Comparison of ENCODE assay signal across 18 cellular contexts in genomic region chr14:104121142-104121541, GRCh38. TPM values are rescaled to one million over a fixed set of nuclear protein-coding genes. Genes with fewer than 3 reads are reported as not detected.
DNase-seq lines count a peak whose midpoint lies in the region; ATAC-seq and TF ChIP-seq lines count a peak whose summit lies in the region.
"Had no signal": no experiment of that assay in that cellular context is flagged by ENCODE, and none has a peak within 500 bp of the region (broad histone marks: within the 10 kb centered on the region; RNA-seq: fewer than 3 reads in every experiment).

No MANE protein-coding gene starts in this region.

- in situ Hi-C loops in gastrocnemius medialis (cut with MboI; ENCODE audit: low sequenced_read_pairs in 4 of 4), result no loop called here

- H3K9me3 ChIP-seq in right atrium auricular region, result peaks cover 3 to 25% of the 10 kb centered on the region in 2 donors
- peaks cover 16% of the 10 kb centered on the region for H3K9me3 ChIP-seq in RWPE2 (ENCODE audit: severe bottlenecking)
- H3K9me3 ChIP-seq in upper lobe of right lung, result peaks cover 8% of the 10 kb centered on the region
- H3K9me3 ChIP-seq in gastrocnemius medialis, result peaks cover 0 to 21% (median 0%) of the 10 kb centered on the region in 3 donors

- no peak for TF ChIP-seq POLR2A in gastrocnemius medialis (IDR thresholded peaks at IDR 0.05)

- H3K27me3 ChIP-seq in right atrium auricular region, result no peaks in the 10 kb centered on the region
- H3K27me3 ChIP-seq in RWPE2 (ENCODE audit: insufficient read depth, poor library complexity, severe bottlenecking), result peaks cover 10% of the 10 kb centered on the region
- H3K27me3 ChIP-seq in upper lobe of right lung, result peaks cover 37% of the 10 kb centered on the region
- peaks cover 36 to 74% (median 39%) of the 10 kb centered on the region in 3 donors for H3K27me3 ChIP-seq in gastrocnemius medialis

- DNase-seq in Right ventricle myocardium inferior (ENCODE audit: missing footprints) (peak; percentile 55), right atrium auricular region (ENCODE audit: low spot score) (no peak), RWPE2 (ENCODE audit: low spot score) (peak; percentile 29), epithelial cell of prostate (ENCODE audit: low read depth, low spot score) (no peak), upper lobe of right lung (peak; percentile 23), gastrocnemius medialis (no peak), germinal center (ENCODE audit: low spot score) (no peak)
- DNase-seq: 8988T; CD4-positive, alpha-beta memory T cell; DMS79 treated with DMSO at 0.1 percent for 48 hours; GF-D8; GOT3; HFFc6 had no signal

- peaks cover 0 to 18% of the 10 kb centered on the region in 2 donors for H3K4me1 ChIP-seq in right atrium auricular region
- peaks cover under 1% of the 10 kb centered on the region for H3K4me1 ChIP-seq in RWPE2 (ENCODE audit: insufficient read depth, poor library complexity, severe bottlenecking)
- H3K4me1 ChIP-seq in upper lobe of right lung, result no peaks in the 10 kb centered on the region
- H3K4me1 ChIP-seq in gastrocnemius medialis, result no peaks in the 10 kb centered on the region

- H3K27ac ChIP-seq in right atrium auricular region (no peak overlapping the region), RWPE2 (ENCODE audit: poor library complexity, severe bottlenecking) (no peak overlapping the region), epithelial cell of prostate (peak overlapping the region; percentile 88), upper lobe of right lung (no peak overlapping the region), gastrocnemius medialis (no peak overlapping the region)
- H3K27ac ChIP-seq: BLaER1, HL-60 had no signal

- H3K36me3 ChIP-seq in right atrium auricular region (no peaks in the 10 kb centered on the region), RWPE2 (ENCODE audit: low read depth) (no peaks in the 10 kb centered on the region; the same call in 1 of the 2 replicates), upper lobe of right lung (no peaks in the 10 kb centered on the region), gastrocnemius medialis (no peaks in the 10 kb centered on the region)
- H3K36me3 ChIP-seq: BLaER1 had no signal

- TF ChIP-seq CTCF in right atrium auricular region (IDR thresholded peaks at IDR 0.05) (no peak), RWPE2 (IDR thresholded peaks at IDR 0.05; ENCODE audit: poor library complexity, severe bottlenecking) (no peak), upper lobe of right lung (IDR thresholded peaks at IDR 0.05) (no peak), gastrocnemius medialis (IDR thresholded peaks at IDR 0.05 in 4 of 5, conservative IDR thresholded peaks at IDR 0.05 in 1 of 5) (no peak)

- H3K4me3 ChIP-seq in right atrium auricular region (no peak overlapping the region), RWPE2 (ENCODE audit: severe bottlenecking) (no peak overlapping the region), upper lobe of right lung (no peak overlapping the region), gastrocnemius medialis (no peak overlapping the region)
- H3K4me3 ChIP-seq: BLaER1 had no signal

- intact Hi-C loops in Right ventricle myocardium inferior (cut with DNase I), result no loop called here
- intact Hi-C loops in upper lobe of right lung (cut with DNase I), result no loop called here
- intact Hi-C loops in gastrocnemius medialis (cut with DNase I; ENCODE audit: low total_unique reads), result no loop called here

- no peak for ATAC-seq in Right ventricle myocardium inferior
- no peak for ATAC-seq in RWPE2 (ENCODE audit: low read depth)
- no peak for ATAC-seq in upper lobe of right lung
- no peak for ATAC-seq in gastrocnemius medialis
- ATAC-seq: HCT116 had no signal

RNA-seq across cellular contexts. Expression of gene KIF26A, which starts 17.2 kb away (rescaled TPM):
- total RNA-seq in Right ventricle myocardium inferior, result 6.4 TPM
- total RNA-seq in right atrium auricular region, result 10 to 100 TPM in 1 of 2 donors, 1 to 10 TPM in 1; 5.6 to 14.1 TPM
- total RNA-seq in upper lobe of right lung, result 5.9 TPM
- total RNA-seq in gastrocnemius medialis, result 1 to 10 TPM in 3 of 4 donors, under 1 TPM in 1; 0.59 to 3.3 (median 1.5) TPM

RNA-seq across cellular contexts. Expression of gene ASPG, which starts 35.6 kb away (rescaled TPM):
- 27.5 TPM for total RNA-seq in Right ventricle myocardium inferior
- 100 to 1,000 TPM in 1 of 2 donors, 10 to 100 TPM in 1; 78.5 to 161 TPM for total RNA-seq in right atrium auricular region
- 5.3 TPM for total RNA-seq in upper lobe of right lung
- under 1 TPM in 1 of 4 donors, not detected in 3; 0.20 TPM for total RNA-seq in gastrocnemius medialis
- total RNA-seq: A673; CD4-positive, alpha-beta memory T cell; HFFc6; HT1080 had no signal

Comparison
In these comparisons a context has a peak if more than half of its experiments do, and no peak if none do; other contexts are left out.
1. DNase-seq: peak in Right ventricle myocardium inferior (single experiment), RWPE2 (single experiment) and upper lobe of right lung (single experiment); none in right atrium auricular region (single experiment), epithelial cell of prostate (single experiment), gastrocnemius medialis (0 of 2) and germinal center (single experiment).